Comparison of ENCODE assay signal across 25 cellular contexts in genomic region chr21:46141767-46142580, GRCh38. TPM values are rescaled to one million over a fixed set of nuclear protein-coding genes. Genes with fewer than 3 reads are reported as not detected.
DNase-seq lines count a peak whose midpoint lies in the region; ATAC-seq, FAIRE-seq and TF ChIP-seq lines count a peak whose summit lies in the region.
"Had no signal": no experiment of that assay in that cellular context is flagged by ENCODE, and none has a peak within 500 bp of the region (broad histone marks: within the 10 kb centered on the region; RNA-seq: fewer than 3 reads in every experiment).

No MANE protein-coding gene starts in this region.

- no peaks in the 10 kb centered on the region for H3K9me3 Mint-ChIP-seq in natural killer cell
- H3K9me3 Mint-ChIP-seq in activated naive CD8-positive, alpha-beta T cell treated with anti-CD3 and anti-CD28 coated beads for 36 hours = peaks cover 2% of the 10 kb centered on the region

- H3K36me3 ChIP-seq in BLaER1 = no peaks in the 10 kb centered on the region
- H3K36me3 ChIP-seq: left lung, neutrophil had no signal

- peak; percentile 16 for FAIRE-seq in HTR-8/SVneo (lab: Jason Lieb, UNC)
- FAIRE-seq: endometrium, urothelium cell line had no signal

- peak overlapping the region; percentile 54 for H3K4me3 Mint-ChIP-seq in natural killer cell
- H3K4me3 Mint-ChIP-seq in activated naive CD8-positive, alpha-beta T cell treated with anti-CD3 and anti-CD28 coated beads for 36 hours = no peak overlapping the region
- H3K4me3 Mint-ChIP-seq: CD14-positive monocyte, WTC11 had no signal

- H3K4me1 Mint-ChIP-seq in natural killer cell = peaks cover 8 to 12% of the 10 kb centered on the region in 2 donors
- H3K4me1 Mint-ChIP-seq in activated naive CD8-positive, alpha-beta T cell treated with anti-CD3 and anti-CD28 coated beads for 36 hours = peaks cover 14% of the 10 kb centered on the region

- no peaks in the 10 kb centered on the region for H4K20me1 ChIP-seq in BLaER1

- H3K27ac ChIP-seq in BLaER1 = no peak overlapping the region
- H3K27ac ChIP-seq: left lung, neutrophil had no signal

- intact Hi-C loops in left ventricle myocardium superior (cut with micrococcal nuclease) = no loop called here
- intact Hi-C loops in natural killer cell (cut with micrococcal nuclease) = loop anchor here (5.0 kb wide), 1 partner anchor 40 kb away; the partner anchor contains the start of gene SPATC1L

- H3K27me3 ChIP-seq in BLaER1 = no peaks in the 10 kb centered on the region

- peaks cover 0 to 4% of the 10 kb centered on the region in 2 donors for H3K27me3 Mint-ChIP-seq in natural killer cell (ENCODE audit: low read depth in 2 of 2)
- no peaks in the 10 kb centered on the region for H3K27me3 Mint-ChIP-seq in activated naive CD8-positive, alpha-beta T cell treated with anti-CD3 and anti-CD28 coated beads for 36 hours

- peaks cover 10% of the 10 kb centered on the region for H3K9me3 ChIP-seq in BLaER1
- H3K9me3 ChIP-seq: mucosa of descending colon, neutrophil had no signal

- H3K4me2 ChIP-seq in BLaER1 = peak overlapping the region; percentile 82

- no peak for ATAC-seq in left ventricle myocardium superior
- ATAC-seq in natural killer cell = no peak
- ATAC-seq in HG03442 (IDR thresholded peaks at IDR 0.05; ENCODE audit: unreplicated experiment) = no peak
- ATAC-seq: HCT116, left lung, mucosa of descending colon, WTC11 had no signal

- no peak overlapping the region for H3K9ac ChIP-seq in BLaER1

- DNase-seq in HTR-8/SVneo (ENCODE audit: insufficient read length, low spot score) = no peak
- DNase-seq in left ventricle myocardium superior = peak; percentile 31
- no peak for DNase-seq in natural killer cell
- DNase-seq in activated naive CD8-positive, alpha-beta T cell treated with anti-CD3 and anti-CD28 coated beads for 36 hours = no peak
- DNase-seq in activated CD4-positive, alpha-beta T cell treated with anti-CD3 and anti-CD28 coated beads for 1 hour = no peak
- no peak for DNase-seq in COLO668 (lab: John Stamatoyannopoulos, UW; ENCODE audit: unreplicated experiment)
- DNase-seq: ACHN, activated gamma-delta T cell, GDM1, KG1, NCI-H1694, NCI-H69, T-helper 9 cell had no signal

- peaks cover 48% of the 10 kb centered on the region for H3K4me1 ChIP-seq in BLaER1

- TF ChIP-seq CTCF in natural killer cell (IDR thresholded peaks at IDR 0.05) = no peak

- H3K36me3 Mint-ChIP-seq in natural killer cell = no peaks in the 10 kb centered on the region
- H3K36me3 Mint-ChIP-seq in activated naive CD8-positive, alpha-beta T cell treated with anti-CD3 and anti-CD28 coated beads for 36 hours = no peaks in the 10 kb centered on the region
- H3K36me3 Mint-ChIP-seq: CD14-positive monocyte had no signal

- no peak overlapping the region for H3K27ac Mint-ChIP-seq in natural killer cell
- H3K27ac Mint-ChIP-seq in activated naive CD8-positive, alpha-beta T cell treated with anti-CD3 and anti-CD28 coated beads for 36 hours = no peak overlapping the region
- H3K27ac Mint-ChIP-seq: WTC11 had no signal

- 0 out of 2 replicates have a peak overlapping the region, but pooled peaks have one; percentile 18 for H3K4me3 ChIP-seq in BLaER1
- H3K4me3 ChIP-seq: left lung, mucosa of descending colon had no signal

RNA-seq across cellular contexts. Expression of gene FTCD, which starts 13.4 kb away (rescaled TPM):
- 1.5 TPM for total RNA-seq in left ventricle myocardium superior
- total RNA-seq in natural killer cell = under 1 TPM in 1 of 3 donors, not detected in 2; 0.34 TPM
- under 1 TPM in 1 of 2 experiments, not detected in 1; 0.43 TPM for total RNA-seq in activated naive CD8-positive, alpha-beta T cell treated with anti-CD3 and anti-CD28 coated beads for 36 hours
- total RNA-seq: pulmonary artery endothelial cell, subcutaneous adipose tissue had no signal

RNA-seq across cellular contexts. Expression of gene SPATC1L, which starts 42.3 kb away (rescaled TPM):
- total RNA-seq in left ventricle myocardium superior (12.0 TPM), natural killer cell (1 to 10 TPM in 2 of 3 donors, under 1 TPM in 1; 0.18 to 4.0 (median 2.7) TPM)
- 1 to 10 TPM; 6.3 to 6.9 TPM for total RNA-seq in activated naive CD8-positive, alpha-beta T cell treated with anti-CD3 and anti-CD28 coated beads for 36 hours

RNA-seq across cellular contexts. Expression of gene COL6A2, which starts 44.1 kb away (rescaled TPM):
- total RNA-seq in left ventricle myocardium superior (196 TPM), natural killer cell (100 to 1,000 TPM in 1 of 3 donors, 10 to 100 TPM in 2; 93.9 to 110 (median 97.2) TPM)
- 10 to 100 TPM; 16.0 to 16.5 TPM for total RNA-seq in activated naive CD8-positive, alpha-beta T cell treated with anti-CD3 and anti-CD28 coated beads for 36 hours

Comparison
In these comparisons a context has a peak if more than half of its experiments do, and no peak if none do; other contexts are left out.
1. RNA of gene COL6A2, which starts 44.1 kb away (total RNA-seq): 196 TPM in left ventricle myocardium superior (single experiment) and 93.9 to 110 TPM in natural killer cell; 16.0 to 16.5 TPM in activated naive CD8-positive, alpha-beta T cell treated with anti-CD3 and anti-CD28 coated beads for 36 hours; every median in the first group is over 4 times any median in the second.